8 cellular contexts compared by ENCODE assay signal in genomic region chr17:80262291-80262690, GRCh38. TPM values are rescaled to one million over a fixed set of nuclear protein-coding genes. Genes with fewer than 3 reads are reported as not detected.
A peak's percentile ranks its signal among the peaks of the same experiment; 100 is the strongest.
DNase-seq lines count a peak whose midpoint lies in the region; ATAC-seq and TF ChIP-seq lines count a peak whose summit lies in the region.

No MANE protein-coding gene starts in this region.

- H3K4ac ChIP-seq in mesenchymal stem cell (ENCODE audit: low read depth in 1 of 2, low read length in 2 of 2) = peak overlapping the region in 1 of 2 experiments; percentile 1

- H2BK12ac ChIP-seq in mesenchymal stem cell (ENCODE audit: low read length in 2 of 2) = peak overlapping the region in 1 of 2 experiments; percentile 6

- H2AK5ac ChIP-seq in mesenchymal stem cell (ENCODE audit: low read length, severe bottlenecking) = peak overlapping the region; percentile 7

- no peak overlapping the region for H2AFZ ChIP-seq in mesenchymal stem cell (ENCODE audit: low read depth, low read length)

- WGBS in heart left ventricle, 4 donors = 33 to 71% (median 68%) methylated on average over 3 of the region's 3 CpGs
- 77% methylated on average over 3 of the region's 3 CpGs for WGBS in mesenchymal stem cell

- no peak overlapping the region for H2BK15ac ChIP-seq in mesenchymal stem cell (ENCODE audit: low read depth, poor library complexity, severe bottlenecking)

- H2BK120ac ChIP-seq in mesenchymal stem cell (ENCODE audit: low read depth, low read length) = no peak overlapping the region

- peak overlapping the region in 6 of 12 donors; percentile 60 to 99 (median 98) for H3K4me3 ChIP-seq in heart left ventricle
- H3K4me3 ChIP-seq in ascending aorta = peak overlapping the region; percentile 57 to 96
- H3K4me3 ChIP-seq in mesenchymal stem cell (ENCODE audit: insufficient read depth in 1 of 2, low read depth in 1 of 2, low read length in 2 of 2) = peak overlapping the region in 1 of 2 experiments; percentile 88
- H3K4me3 ChIP-seq in upper lobe of right lung = peak overlapping the region; percentile 86

- H3K9ac ChIP-seq in mesenchymal stem cell (ENCODE audit: low read length) = peak overlapping the region; percentile 95

- H2BK5ac ChIP-seq in mesenchymal stem cell (ENCODE audit: low read depth, low read length, poor library complexity, severe bottlenecking) = no peak overlapping the region

- no peak overlapping the region for H4K91ac ChIP-seq in mesenchymal stem cell (ENCODE audit: low read length)

- no peak for DNase-seq in heart left ventricle
- no peak for DNase-seq in left cardiac atrium
- no peak for DNase-seq in ascending aorta (ENCODE audit: low spot score in 2 of 2)
- DNase-seq in mesenchymal stem cell = no peak
- no peak for DNase-seq in upper lobe of right lung
- no peak for DNase-seq in hepatic stellate cell (ENCODE audit: low spot score)
- no peak for DNase-seq in ACHN
- DNase-seq in MV-4-11 (lab: John Stamatoyannopoulos, UW) = no peak

- TF ChIP-seq CTCF in heart left ventricle (IDR thresholded peaks at IDR 0.05) (no peak), ascending aorta (IDR thresholded peaks at IDR 0.05) (no peak), upper lobe of right lung (IDR thresholded peaks at IDR 0.05) (no peak)

- intact Hi-C loops in heart left ventricle (cut with DNase I) (loop anchor here in 7 of 10 donors (5.0 to 10.0 kb wide), 4 partner anchors 40 to 160 kb away; partner anchors contain the start of genes EIF4A3 (in 6 of the 7), GAA (in 2 of the 7), SGSH (in 1 of the 7) and SLC26A11 (in 1 of the 7)), left cardiac atrium (cut with DNase I) (no loop called here), ascending aorta (cut with DNase I) (loop anchor here (5.0 kb wide), 2 partner anchors 115 to 160 kb away; partner anchors contain the start of genes EIF4A3 and GAA), upper lobe of right lung (cut with DNase I) (no loop called here)

- peak overlapping the region; percentile 45 to 100 (median 98) for H3K27ac ChIP-seq in heart left ventricle
- peak overlapping the region; percentile 97 for H3K27ac ChIP-seq in ascending aorta
- peak overlapping the region; percentile 35 for H3K27ac ChIP-seq in mesenchymal stem cell (ENCODE audit: low read length, poor library complexity, severe bottlenecking)
- H3K27ac ChIP-seq in upper lobe of right lung = peak overlapping the region; percentile 94

- H3K18ac ChIP-seq in mesenchymal stem cell (ENCODE audit: low read depth in 1 of 2, low read length in 2 of 2) = peak overlapping the region in 1 of 2 experiments; percentile 46

- H3K79me1 ChIP-seq in mesenchymal stem cell (replicated peaks; ENCODE audit: low read length, poor library complexity, severe bottlenecking) = peaks cover 24% of the 10 kb centered on the region

- in situ Hi-C loops in ACHN (cut with HindIII; ENCODE audit: low pct_ligation_motif_present, low pct_unique_long_range_greater_than_20kb, low sequenced_read_pairs) = no loop called here

- no peak overlapping the region for H4K8ac ChIP-seq in mesenchymal stem cell (ENCODE audit: low read length)

- H3K27me3 ChIP-seq in heart left ventricle (no peaks in the 10 kb centered on the region), ascending aorta (no peaks in the 10 kb centered on the region), mesenchymal stem cell (ENCODE audit: control insufficient read depth in 1 of 2, insufficient read depth in 1 of 2, low read length in 2 of 2) (no peaks in the 10 kb centered on the region), upper lobe of right lung (no peaks in the 10 kb centered on the region)

- H3K4me1 ChIP-seq in heart left ventricle (peaks cover 6 to 68% (median 32%) of the 10 kb centered on the region in 12 donors), ascending aorta (peaks cover 15 to 28% of the 10 kb centered on the region in 2 donors), mesenchymal stem cell (ENCODE audit: control insufficient read depth, insufficient read depth, low read depth, low read length) (peaks cover 36% of the 10 kb centered on the region), upper lobe of right lung (peaks cover 37% of the 10 kb centered on the region)

- no peak overlapping the region for H3K14ac ChIP-seq in mesenchymal stem cell (ENCODE audit: low read length in 2 of 2)

- H3K9me3 ChIP-seq in heart left ventricle = no peaks in the 10 kb centered on the region
- no peaks in the 10 kb centered on the region for H3K9me3 ChIP-seq in ascending aorta
- H3K9me3 ChIP-seq in mesenchymal stem cell (ENCODE audit: control insufficient read depth, low read length) = no peaks in the 10 kb centered on the region
- no peaks in the 10 kb centered on the region for H3K9me3 ChIP-seq in upper lobe of right lung

- no peak for TF ChIP-seq POLR2A in heart left ventricle (IDR thresholded peaks at IDR 0.05)

- no peak for ATAC-seq in heart left ventricle
- no peak for ATAC-seq in left cardiac atrium
- no peak for ATAC-seq in upper lobe of right lung

- peak overlapping the region; percentile 88 for H3K4me2 ChIP-seq in mesenchymal stem cell (ENCODE audit: low read length, poor library complexity, severe bottlenecking)

- no peak overlapping the region for H3K23ac ChIP-seq in mesenchymal stem cell (ENCODE audit: low read length in 2 of 2)

- H3K36me3 ChIP-seq in heart left ventricle (peaks cover 0 to 33% (median 12%) of the 10 kb centered on the region in 9 donors), ascending aorta (peaks cover 8 to 9% of the 10 kb centered on the region in 2 donors), mesenchymal stem cell (ENCODE audit: control insufficient read depth in 1 of 2, insufficient read depth in 2 of 2, low read depth in 1 of 2, low read length in 2 of 2) (peaks cover 14 to 24% of the 10 kb centered on the region in 2 experiments), upper lobe of right lung (peaks cover 10% of the 10 kb centered on the region)

RNA-seq across cellular contexts. Expression of gene RNF213, which starts 1.6 kb away (rescaled TPM):
- 100 to 1,000 TPM in 1 of 9 donors, 10 to 100 TPM in 8; 24.2 to 167 (median 32.7) TPM for total RNA-seq in heart left ventricle
- polyA plus RNA-seq in heart left ventricle = 10 to 100 TPM; 23.1 to 31.4 TPM
- total RNA-seq in left cardiac atrium = 10 to 100 TPM; 43.4 to 48.4 TPM
- total RNA-seq in ascending aorta = 155 TPM
- polyA plus RNA-seq in mesenchymal stem cell (2013, experiment 1 of 2) = 21.7 TPM
- 18.9 TPM for polyA plus RNA-seq in mesenchymal stem cell (2013, experiment 2 of 2)
- 236 TPM for total RNA-seq in upper lobe of right lung

RNA-seq across cellular contexts. Expression of gene SLC26A11, which starts 42.1 kb away (rescaled TPM):
- total RNA-seq in heart left ventricle = 10 to 100 TPM in 2 of 9 donors, 1 to 10 TPM in 7; 2.4 to 13.0 (median 4.6) TPM
- 1 to 10 TPM; 2.7 to 3.4 TPM for polyA plus RNA-seq in heart left ventricle
- 1 to 10 TPM; 6.4 to 6.6 TPM for total RNA-seq in left cardiac atrium
- total RNA-seq in ascending aorta = 25.8 TPM
- 16.2 TPM for polyA plus RNA-seq in mesenchymal stem cell (2013, experiment 1 of 2)
- 15.6 TPM for polyA plus RNA-seq in mesenchymal stem cell (2013, experiment 2 of 2)
- 51.6 TPM for total RNA-seq in upper lobe of right lung

RNA-seq across cellular contexts. Expression of gene SGSH, which starts 42.2 kb away (rescaled TPM):
- total RNA-seq in heart left ventricle = 10 to 100 TPM in 8 of 9 donors, 1 to 10 TPM in 1; 6.4 to 27.0 (median 14.9) TPM
- 10 to 100 TPM; 11.9 to 12.8 TPM for polyA plus RNA-seq in heart left ventricle
- total RNA-seq in left cardiac atrium = 10 to 100 TPM; 18.0 to 23.0 TPM
- total RNA-seq in ascending aorta = 50.9 TPM
- 59.2 TPM for polyA plus RNA-seq in mesenchymal stem cell (2013, experiment 1 of 2)
- 59.8 TPM for polyA plus RNA-seq in mesenchymal stem cell (2013, experiment 2 of 2)
- 59.8 TPM for total RNA-seq in upper lobe of right lung

Comparison
In these comparisons a context has a peak if more than half of its experiments do, and no peak if none do; other contexts are left out.
1. intact Hi-C loops: an anchor here in heart left ventricle (5.0 to 10.0 kb wide) and ascending aorta (5.0 kb wide); none called in left cardiac atrium and upper lobe of right lung.
2. H3K27ac ChIP-seq: peak in every context shown above with its lines; median percentile 98 in heart left ventricle; 97 in ascending aorta; 94 in upper lobe of right lung; 35 in mesenchymal stem cell.